In the genomic region with DNA sequence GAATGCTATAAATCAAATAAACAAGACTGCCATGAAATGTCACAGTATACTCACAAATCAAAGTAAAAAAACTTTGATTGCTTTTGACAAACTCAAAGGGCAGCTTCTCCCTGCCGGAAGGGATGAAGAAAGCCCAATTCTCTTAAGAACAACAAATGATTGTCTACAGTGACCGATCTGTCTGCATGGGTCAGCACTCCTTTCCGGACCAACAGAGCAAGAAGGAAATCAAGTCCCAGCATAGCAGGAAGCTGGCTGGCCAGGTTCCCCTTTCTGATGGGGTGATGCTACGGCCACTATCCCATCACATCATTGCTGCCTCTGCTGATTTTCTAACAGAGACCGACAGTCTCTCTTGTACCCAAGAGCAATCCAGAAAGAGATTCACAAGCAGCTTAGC, we compare ENCODE assay signal across 1 cellular context.
TF ChIP-seq lines count a peak whose summit lies in the region.

No MANE protein-coding gene starts in this region.

TF ChIP-seq in SK-N-SH, 30 proteins besides CTCF, POLR2A, EP300 and RAD21 (continued from another document):
- no peak for TF ChIP-seq TAF1 (IDR thresholded peaks at IDR 0.05; ENCODE audit: borderline replicate concordance, low read depth, low read length)
- TF ChIP-seq, protein P1, sequence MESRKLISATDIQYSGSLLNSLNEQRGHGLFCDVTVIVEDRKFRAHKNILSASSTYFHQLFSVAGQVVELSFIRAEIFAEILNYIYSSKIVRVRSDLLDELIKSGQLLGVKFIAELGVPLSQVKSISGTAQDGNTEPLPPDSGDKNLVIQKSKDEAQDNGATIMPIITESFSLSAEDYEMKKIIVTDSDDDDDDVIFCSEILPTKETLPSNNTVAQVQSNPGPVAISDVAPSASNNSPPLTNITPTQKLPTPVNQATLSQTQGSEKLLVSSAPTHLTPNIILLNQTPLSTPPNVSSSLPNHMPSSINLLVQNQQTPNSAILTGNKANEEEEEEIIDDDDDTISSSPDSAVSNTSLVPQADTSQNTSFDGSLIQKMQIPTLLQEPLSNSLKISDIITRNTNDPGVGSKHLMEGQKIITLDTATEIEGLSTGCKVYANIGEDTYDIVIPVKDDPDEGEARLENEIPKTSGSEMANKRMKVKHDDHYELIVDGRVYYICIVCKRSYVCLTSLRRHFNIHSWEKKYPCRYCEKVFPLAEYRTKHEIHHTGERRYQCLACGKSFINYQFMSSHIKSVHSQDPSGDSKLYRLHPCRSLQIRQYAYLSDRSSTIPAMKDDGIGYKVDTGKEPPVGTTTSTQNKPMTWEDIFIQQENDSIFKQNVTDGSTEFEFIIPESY (IDR thresholded peaks at IDR 0.05; ENCODE audit: borderline replicate concordance, low read depth), result no peak
- no peak for TF ChIP-seq NRF1 (IDR thresholded peaks at IDR 0.05; ENCODE audit: low read depth, low read length)
